1 cellular context compared by ENCODE assay signal in genomic region chr17:8418471-8418870, GRCh38.
TF ChIP-seq lines count a peak whose summit lies in the region.

No MANE protein-coding gene starts in this region.

TF ChIP-seq in K562, 482 proteins besides CTCF, POLR2A, EP300 and RAD21:
- TF ChIP-seq DLX4 (CRISPR knock-in tag; IDR thresholded peaks at IDR 0.05) (no peak), ZNF512 (tag; IDR thresholded peaks at IDR 0.05) (peak; percentile 96)
TF ChIP-seq in K562: peak in this region for 1.
